Comparison of ENCODE assay signal across 20 cellular contexts in genomic region chr20:9508240-9508661, GRCh38. TPM values are rescaled to one million over a fixed set of nuclear protein-coding genes. Genes with fewer than 3 reads are reported as not detected.
DNase-seq lines count a peak whose midpoint lies in the region; ATAC-seq and TF ChIP-seq lines count a peak whose summit lies in the region.
"Had no signal": no experiment of that assay in that cellular context is flagged by ENCODE, and none has a peak within 500 bp of the region (broad histone marks: within the 10 kb centered on the region; RNA-seq: fewer than 3 reads in every experiment).

No MANE protein-coding gene starts in this region.

- peak overlapping the region; percentile 49 for H3K4me2 ChIP-seq in hepatocyte

- H3K36me3 ChIP-seq in Panc1 (ENCODE audit: control insufficient read depth, insufficient read depth, low read length) (no peaks in the 10 kb centered on the region; the same call in 1 of the 2 replicates), hepatocyte (replicated peaks; ENCODE audit: insufficient read depth, low read depth) (no peaks in the 10 kb centered on the region), Caco-2 (ENCODE audit: control insufficient read depth, insufficient read depth, low read length) (no peaks in the 10 kb centered on the region), uterus (no peaks in the 10 kb centered on the region)
- H3K36me3 ChIP-seq: neutrophil had no signal

- in situ Hi-C loops in Panc1 (cut with HindIII; ENCODE audit: low pct_unique_long_range_greater_than_20kb, low sequenced_read_pairs) = no loop called here

- H2AFZ ChIP-seq in hepatocyte = no peak overlapping the region

- no peaks in the 10 kb centered on the region for H3K9me3 ChIP-seq in Panc1 (ENCODE audit: control insufficient read depth, insufficient read depth, low read depth, low read length)
- no peaks in the 10 kb centered on the region for H3K9me3 ChIP-seq in hepatocyte (ENCODE audit: low read depth)
- no peaks in the 10 kb centered on the region for H3K9me3 ChIP-seq in Caco-2
- H3K9me3 ChIP-seq in uterus = no peaks in the 10 kb centered on the region
- H3K9me3 ChIP-seq: neutrophil had no signal

- intact Hi-C loops in Panc1 (cut with micrococcal nuclease; ENCODE audit: unreplicated experiment) = no loop called here
- intact Hi-C loops in Caco-2 (cut with micrococcal nuclease; ENCODE audit: unreplicated experiment) = no loop called here
- intact Hi-C loops in uterus (cut with DNase I; ENCODE audit: low total_unique reads) = no loop called here

- POLR2A ChIA-PET in Panc1 (lab: Charles Lee) = no interaction called here
- POLR2A ChIA-PET in Caco-2 (lab: Charles Lee) = no interaction called here

- H3K27me3 ChIP-seq in Panc1 (ENCODE audit: control insufficient read depth, insufficient read depth, low read length) (peaks cover 15% of the 10 kb centered on the region), hepatocyte (peaks cover 98% of the 10 kb centered on the region), Caco-2 (replicated peaks; ENCODE audit: control insufficient read depth, insufficient read depth, low read length) (no peaks in the 10 kb centered on the region; the same call in 1 of the 2 replicates), uterus (peaks cover 0 to 8% of the 10 kb centered on the region in 2 donors)

- peak; percentile 35; the same call in 1 of the 2 replicates for ATAC-seq in Panc1
- ATAC-seq: left colon, SK-N-SH treated with all-trans-retinoic acid at 6 μM for 48 hours had no signal

- CTCF ChIA-PET in Panc1 (lab: Charles Lee) (no interaction called here), Caco-2 (lab: Charles Lee) (no interaction called here)

- H3K9me3 Mint-ChIP-seq in neural crest cell (no peaks in the 10 kb centered on the region), Caco-2 (ENCODE audit: unreplicated experiment) (no peaks in the 10 kb centered on the region)
- H3K9me3 Mint-ChIP-seq: activated naive CD4-positive, alpha-beta T cell treated with anti-CD3 and anti-CD28 coated beads for 36 hours had no signal

- 8% methylated on average over 23 of the region's 23 CpGs for WGBS in hepatocyte (ENCODE audit: low lambda C conversion rate, missing lambda C conversion rate)

- H3K4me1 ChIP-seq in Panc1 (ENCODE audit: control insufficient read depth, insufficient read depth, low read length) (no peaks in the 10 kb centered on the region; the same call in 1 of the 2 replicates), hepatocyte (ENCODE audit: insufficient read depth) (no peaks in the 10 kb centered on the region), Caco-2 (no peaks in the 10 kb centered on the region), uterus (no peaks in the 10 kb centered on the region)

- no peaks in the 10 kb centered on the region for H3K79me2 ChIP-seq in hepatocyte

- H3K27ac Mint-ChIP-seq in neural crest cell (ENCODE audit: unreplicated experiment) (peak overlapping the region; percentile 35), Caco-2 (ENCODE audit: unreplicated experiment) (no peak overlapping the region)
- H3K27ac Mint-ChIP-seq: activated naive CD4-positive, alpha-beta T cell treated with anti-CD3 and anti-CD28 coated beads for 36 hours had no signal

- no peaks in the 10 kb centered on the region for H4K20me1 ChIP-seq in hepatocyte (ENCODE audit: insufficient read depth, poor library complexity, severe bottlenecking)

- BruUV-seq in Panc1 (replicated peaks; lab: Mats Ljungman, UMichigan) (no TSS peak), Caco-2 (replicated peaks; lab: Mats Ljungman, UMichigan) (no TSS peak)

- H3K4me3 ChIP-seq in Panc1 (ENCODE audit: low read depth in 2 of 2, low read length in 2 of 2) (0 out of 4 replicates have a peak overlapping the region, but pooled peaks of 1 of the 2 experiments have one; percentile 2), hepatocyte (no peak overlapping the region), Caco-2 (ENCODE audit: low read depth, low read length) (no peak overlapping the region), uterus (no peak overlapping the region)
- H3K4me3 ChIP-seq: dorsolateral prefrontal cortex had no signal

- H3K36me3 Mint-ChIP-seq in neural crest cell (ENCODE audit: low read depth) (no peaks in the 10 kb centered on the region), Caco-2 (ENCODE audit: insufficient read depth, unreplicated experiment) (no peaks in the 10 kb centered on the region)

- TF ChIP-seq POLR2A in uterus (IDR thresholded peaks at IDR 0.05) = no peak

- H3K27ac ChIP-seq in Panc1 (ENCODE audit: low read length) (no peak overlapping the region), hepatocyte (no peak overlapping the region), uterus (no peak overlapping the region)
- H3K27ac ChIP-seq: dorsolateral prefrontal cortex, neutrophil had no signal

- no peaks in the 10 kb centered on the region for H3K9me2 ChIP-seq in hepatocyte (replicated peaks; ENCODE audit: insufficient read depth)

- H3K4me3 Mint-ChIP-seq in neural crest cell (no peak overlapping the region), Caco-2 (ENCODE audit: unreplicated experiment) (no peak overlapping the region)
- H3K4me3 Mint-ChIP-seq: activated naive CD4-positive, alpha-beta T cell treated with anti-CD3 and anti-CD28 coated beads for 36 hours had no signal

- peaks cover 92% of the 10 kb centered on the region for H3K27me3 Mint-ChIP-seq in neural crest cell (ENCODE audit: low read depth)
- H3K27me3 Mint-ChIP-seq in Caco-2 (ENCODE audit: insufficient read depth, unreplicated experiment) = peaks cover 4% of the 10 kb centered on the region

- no peak for TF ChIP-seq CTCF in Panc1 (IDR thresholded peaks at IDR 0.05)
- no peak for TF ChIP-seq CTCF in hepatocyte (IDR thresholded peaks at IDR 0.05; ENCODE audit: poor library complexity)
- TF ChIP-seq CTCF in neural crest cell (conservative IDR thresholded peaks at IDR 0.05) = no peak
- no peak for TF ChIP-seq CTCF in Caco-2 (IDR thresholded peaks at IDR 0.05; ENCODE audit: insufficient read depth in 1 of 2, low read depth in 1 of 2, low read length in 1 of 2, severe bottlenecking in 1 of 2, unreplicated experiment in 1 of 2)
- no peak for TF ChIP-seq CTCF in uterus (IDR thresholded peaks at IDR 0.05)

- DNase-seq in ELF-1 (ENCODE audit: low read depth, low spot score) (peak; percentile 44), Panc1 (ENCODE audit: low read depth, low spot score) (no peak), hepatocyte (ENCODE audit: low spot score) (no peak), neural crest cell (ENCODE audit: low read depth, low spot score) (no peak), Caco-2 (no peak), DMS 273 (lab: John Stamatoyannopoulos, UW; ENCODE audit: unreplicated experiment) (no peak), NCI-H128 (lab: John Stamatoyannopoulos, UW; ENCODE audit: unreplicated experiment) (no peak), uterus (no peak)
- DNase-seq: activated naive CD4-positive, alpha-beta T cell treated with anti-CD3 and anti-CD28 coated beads for 36 hours; activated T-cell treated with anti-CD3 and anti-CD28 coated beads, Interleukin-2, amount 50 U/mL, for 48 hours; amygdala; dorsolateral prefrontal cortex; GOT3; left colon; NCI-H1105 treated with DMSO at 0.1 percent for 48 hours; NCI-H524 had no signal

- H3K4me1 Mint-ChIP-seq in neural crest cell (no peaks in the 10 kb centered on the region), Caco-2 (ENCODE audit: low read depth, unreplicated experiment) (no peaks in the 10 kb centered on the region)

RNA-seq across cellular contexts. Expression of gene LAMP5, which starts 6.1 kb away (rescaled TPM):
- total RNA-seq in Panc1 (2021; ENCODE audit: unreplicated experiment) (not detected), hepatocyte (0.12 and 0.47 TPM in 2 replicates), neural crest cell (0.98 and 1.0 TPM in 2 replicates), Caco-2 (2022) (not detected in 2 replicates), uterus (1 to 10 TPM in 1 of 4 donors, under 1 TPM in 1, not detected in 2; 0.43 to 6.8 TPM)
- polyA plus RNA-seq in Panc1 (2012; ENCODE audit: insufficient read length) = not detected
- not detected in 2 replicates for polyA plus RNA-seq in hepatocyte
- total RNA-seq: activated CD8-positive, alpha-beta memory T cell treated with anti-CD3 and anti-CD28 coated beads for 36 hours; activated naive CD4-positive, alpha-beta T cell treated with anti-CD3 and anti-CD28 coated beads for 36 hours; HT1080 had no signal
